2 cellular contexts compared by ENCODE assay signal in the genomic region with DNA sequence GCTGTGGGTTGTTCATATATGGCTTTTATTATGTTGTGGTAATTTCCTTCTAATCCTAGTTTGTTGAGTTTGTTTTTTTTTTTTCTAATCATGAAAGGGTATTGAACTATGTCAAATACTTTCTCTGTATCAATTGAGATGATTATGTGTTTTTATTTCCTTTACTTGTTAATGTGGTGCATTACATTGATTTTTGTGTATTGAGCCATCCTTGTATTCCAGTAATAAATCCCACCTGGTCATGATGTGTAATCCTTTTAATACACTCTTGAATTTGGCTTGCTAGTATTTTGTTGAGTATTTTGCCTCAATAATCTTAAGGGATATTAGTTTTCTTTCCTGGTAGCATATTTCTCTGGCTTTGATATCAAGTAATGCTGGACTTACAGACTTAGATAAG.
TF ChIP-seq lines count a peak whose summit lies in the region.

No MANE protein-coding gene starts in this region.

TF ChIP-seq in HEK293, 187 proteins besides CTCF, POLR2A, EP300 and RAD21:
- TF ChIP-seq ZNF302 (tag by site-specific recombination; IDR thresholded peaks at IDR 0.05; ENCODE audit: low read depth) (no peak), SETDB1 (IDR thresholded peaks at IDR 0.05; ENCODE audit: insufficient read length, low read length) (peak; percentile 77)

TF ChIP-seq in K562, 482 proteins besides CTCF, POLR2A, EP300 and RAD21:
- TF ChIP-seq RBM34 (IDR thresholded peaks at IDR 0.05; ENCODE audit: borderline replicate concordance, insufficient read depth, low read length) (no peak), TCFL5 (CRISPR knock-in tag; conservative IDR thresholded peaks at IDR 0.05) (no peak), FOXJ2 (tag; IDR thresholded peaks at IDR 0.05) (no peak), RBM15 (IDR thresholded peaks at IDR 0.05; ENCODE audit: insufficient read depth, low read length) (no peak), ZNF324 (CRISPR knock-in tag; IDR thresholded peaks at IDR 0.05) (peak; percentile 95), ZNF212 (CRISPR knock-in tag; IDR thresholded peaks at IDR 0.05) (no peak), DEAF1 (CRISPR knock-in tag; IDR thresholded peaks at IDR 0.05) (no peak), ZNF639 (CRISPR knock-in tag; conservative IDR thresholded peaks at IDR 0.05 in 1 of 2, IDR thresholded peaks at IDR 0.05 in 1 of 2) (no peak), ZNF740 (CRISPR knock-in tag; IDR thresholded peaks at IDR 0.05) (no peak), ZNF740 (tag; IDR thresholded peaks at IDR 0.05) (no peak), CHCHD3 (CRISPR knock-in tag; IDR thresholded peaks at IDR 0.05) (no peak), PHB2 (IDR thresholded peaks at IDR 0.05; ENCODE audit: low read depth) (no peak)
- TF ChIP-seq, protein P1, sequence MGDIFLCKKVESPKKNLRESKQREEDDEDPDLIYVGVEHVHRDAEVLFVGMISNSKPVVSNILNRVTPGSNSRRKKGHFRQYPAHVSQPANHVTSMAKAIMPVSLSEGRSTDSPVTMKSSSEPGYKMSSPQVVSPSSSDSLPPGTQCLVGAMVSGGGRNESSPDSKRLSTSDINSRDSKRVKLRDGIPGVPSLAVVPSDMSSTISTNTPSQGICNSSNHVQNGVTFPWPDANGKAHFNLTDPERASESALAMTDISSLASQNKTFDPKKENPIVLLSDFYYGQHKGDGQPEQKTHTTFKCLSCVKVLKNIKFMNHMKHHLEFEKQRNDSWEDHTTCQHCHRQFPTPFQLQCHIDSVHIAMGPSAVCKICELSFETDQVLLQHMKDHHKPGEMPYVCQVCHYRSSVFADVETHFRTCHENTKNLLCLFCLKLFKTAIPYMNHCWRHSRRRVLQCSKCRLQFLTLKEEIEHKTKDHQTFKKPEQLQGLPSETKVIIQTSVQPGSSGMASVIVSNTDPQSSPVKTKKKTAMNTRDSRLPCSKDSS (IDR thresholded peaks at IDR 0.05; ENCODE audit: low read depth, partially characterized antibody), result peak; percentile 49
- TF ChIP-seq, protein P2, sequence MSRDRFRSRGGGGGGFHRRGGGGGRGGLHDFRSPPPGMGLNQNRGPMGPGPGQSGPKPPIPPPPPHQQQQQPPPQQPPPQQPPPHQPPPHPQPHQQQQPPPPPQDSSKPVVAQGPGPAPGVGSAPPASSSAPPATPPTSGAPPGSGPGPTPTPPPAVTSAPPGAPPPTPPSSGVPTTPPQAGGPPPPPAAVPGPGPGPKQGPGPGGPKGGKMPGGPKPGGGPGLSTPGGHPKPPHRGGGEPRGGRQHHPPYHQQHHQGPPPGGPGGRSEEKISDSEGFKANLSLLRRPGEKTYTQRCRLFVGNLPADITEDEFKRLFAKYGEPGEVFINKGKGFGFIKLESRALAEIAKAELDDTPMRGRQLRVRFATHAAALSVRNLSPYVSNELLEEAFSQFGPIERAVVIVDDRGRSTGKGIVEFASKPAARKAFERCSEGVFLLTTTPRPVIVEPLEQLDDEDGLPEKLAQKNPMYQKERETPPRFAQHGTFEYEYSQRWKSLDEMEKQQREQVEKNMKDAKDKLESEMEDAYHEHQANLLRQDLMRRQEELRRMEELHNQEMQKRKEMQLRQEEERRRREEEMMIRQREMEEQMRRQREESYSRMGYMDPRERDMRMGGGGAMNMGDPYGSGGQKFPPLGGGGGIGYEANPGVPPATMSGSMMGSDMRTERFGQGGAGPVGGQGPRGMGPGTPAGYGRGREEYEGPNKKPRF (IDR thresholded peaks at IDR 0.05; ENCODE audit: low read depth, low read length), result no peak
- TF ChIP-seq, protein P3, sequence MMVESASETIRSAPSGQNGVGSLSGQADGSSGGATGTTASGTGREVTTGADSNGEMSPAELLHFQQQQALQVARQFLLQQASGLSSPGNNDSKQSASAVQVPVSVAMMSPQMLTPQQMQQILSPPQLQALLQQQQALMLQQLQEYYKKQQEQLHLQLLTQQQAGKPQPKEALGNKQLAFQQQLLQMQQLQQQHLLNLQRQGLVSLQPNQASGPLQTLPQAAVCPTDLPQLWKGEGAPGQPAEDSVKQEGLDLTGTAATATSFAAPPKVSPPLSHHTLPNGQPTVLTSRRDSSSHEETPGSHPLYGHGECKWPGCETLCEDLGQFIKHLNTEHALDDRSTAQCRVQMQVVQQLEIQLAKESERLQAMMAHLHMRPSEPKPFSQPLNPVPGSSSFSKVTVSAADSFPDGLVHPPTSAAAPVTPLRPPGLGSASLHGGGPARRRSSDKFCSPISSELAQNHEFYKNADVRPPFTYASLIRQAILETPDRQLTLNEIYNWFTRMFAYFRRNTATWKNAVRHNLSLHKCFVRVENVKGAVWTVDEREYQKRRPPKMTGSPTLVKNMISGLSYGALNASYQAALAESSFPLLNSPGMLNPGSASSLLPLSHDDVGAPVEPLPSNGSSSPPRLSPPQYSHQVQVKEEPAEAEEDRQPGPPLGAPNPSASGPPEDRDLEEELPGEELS (CRISPR knock-in tag; IDR thresholded peaks at IDR 0.05; ENCODE audit: borderline replicate concordance), result no peak
- TF ChIP-seq, protein P4, sequence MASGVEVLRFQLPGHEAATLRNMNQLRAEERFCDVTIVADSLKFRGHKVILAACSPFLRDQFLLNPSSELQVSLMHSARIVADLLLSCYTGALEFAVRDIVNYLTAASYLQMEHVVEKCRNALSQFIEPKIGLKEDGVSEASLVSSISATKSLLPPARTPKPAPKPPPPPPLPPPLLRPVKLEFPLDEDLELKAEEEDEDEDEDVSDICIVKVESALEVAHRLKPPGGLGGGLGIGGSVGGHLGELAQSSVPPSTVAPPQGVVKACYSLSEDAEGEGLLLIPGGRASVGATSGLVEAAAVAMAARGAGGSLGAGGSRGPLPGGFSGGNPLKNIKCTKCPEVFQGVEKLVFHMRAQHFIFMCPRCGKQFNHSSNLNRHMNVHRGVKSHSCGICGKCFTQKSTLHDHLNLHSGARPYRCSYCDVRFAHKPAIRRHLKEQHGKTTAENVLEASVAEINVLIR (CRISPR knock-in tag; IDR thresholded peaks at IDR 0.05), result no peak
